19 cellular contexts compared by ENCODE assay signal in the genomic region with DNA sequence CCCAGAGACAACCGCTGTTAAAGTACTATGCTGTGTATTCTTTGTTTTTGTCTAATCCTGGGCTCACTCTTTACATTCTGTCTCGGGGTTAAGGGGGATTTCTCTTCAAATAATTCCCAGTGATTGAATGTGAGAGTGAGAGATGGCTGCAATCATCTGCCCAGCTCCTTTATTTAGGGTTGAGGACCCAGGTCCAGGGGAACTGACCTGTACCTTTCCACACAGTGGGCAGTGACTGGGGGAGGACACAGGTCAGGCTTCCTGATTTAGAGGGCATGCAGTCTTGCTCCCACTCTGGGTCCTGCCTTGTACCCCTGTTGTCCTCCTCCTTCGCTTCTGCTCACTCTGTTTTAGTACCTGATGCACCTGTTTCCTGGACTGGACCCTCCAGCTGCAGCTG. TPM values are rescaled to one million over a fixed set of nuclear protein-coding genes. Genes with fewer than 3 reads are reported as not detected.
DNase-seq lines count a peak whose midpoint lies in the region; ATAC-seq, FAIRE-seq and TF ChIP-seq lines count a peak whose summit lies in the region.
"Had no signal": no experiment of that assay in that cellular context is flagged by ENCODE, and none has a peak within 500 bp of the region (broad histone marks: within the 10 kb centered on the region; RNA-seq: fewer than 3 reads in every experiment).

No MANE protein-coding gene starts in this region.

- H3F3A ChIP-seq in GM23338 (replicated peaks; ENCODE audit: low read depth) = peaks cover 28% of the 10 kb centered on the region

- DNase-seq in GM23338 (ENCODE audit: low spot score) = no peak
- no peak for DNase-seq in dorsolateral prefrontal cortex
- DNase-seq in substantia nigra (lab: John Stamatoyannopoulos, UW) = no peak
- no peak for DNase-seq in left lung
- no peak for DNase-seq in 8988T
- no peak for DNase-seq in kidney
- DNase-seq: ACHN; BE2C; Caco-2; CD4-positive, CD25-positive, alpha-beta regulatory T cell; CD8-positive, alpha-beta memory T cell; GOT3; H7 had no signal

- no peak overlapping the region for H2AFZ ChIP-seq in GM23338

- H3K9me2 ChIP-seq in GM23338 (ENCODE audit: insufficient read depth) = no peaks in the 10 kb centered on the region

- H3K4me3 Mint-ChIP-seq in GM23338 = no peak overlapping the region
- H3K4me3 Mint-ChIP-seq: CD4-positive, CD25-positive, alpha-beta regulatory T cell; CD8-positive, alpha-beta memory T cell had no signal

- H3K27ac Mint-ChIP-seq in GM23338 = peak overlapping the region; percentile 47; the same call in 1 of the 2 replicates
- H3K27ac Mint-ChIP-seq: CD4-positive, CD25-positive, alpha-beta regulatory T cell had no signal

- H3K4me3 ChIP-seq in GM23338 (no peak overlapping the region), dorsolateral prefrontal cortex (no peak overlapping the region), left lung (no peak overlapping the region), kidney (ENCODE audit: low read length in 2 of 2) (no peak overlapping the region)

- H4K20me1 ChIP-seq in GM23338 (replicated peaks; ENCODE audit: insufficient read depth) = peaks cover 79% of the 10 kb centered on the region

- peaks cover 10% of the 10 kb centered on the region for H3K27me3 Mint-ChIP-seq in GM23338 (ENCODE audit: insufficient read depth, low read depth, poor library complexity)
- H3K27me3 Mint-ChIP-seq: CD4-positive, CD25-positive, alpha-beta regulatory T cell had no signal

- H3K27me3 ChIP-seq in GM23338 (ENCODE audit: insufficient read depth) (no peaks in the 10 kb centered on the region), dorsolateral prefrontal cortex (no peaks in the 10 kb centered on the region), left lung (no peaks in the 10 kb centered on the region)
- H3K27me3 ChIP-seq: BE2C had no signal

- H3K36me3 ChIP-seq in GM23338 (ENCODE audit: insufficient read depth) = peaks cover 88% of the 10 kb centered on the region
- peaks cover 0 to 19% of the 10 kb centered on the region in 2 donors for H3K36me3 ChIP-seq in left lung
- H3K36me3 ChIP-seq in kidney (ENCODE audit: control insufficient read depth in 1 of 2, insufficient read depth in 2 of 2, low read length in 2 of 2) = no peaks in the 10 kb centered on the region

- intact Hi-C loops in dorsolateral prefrontal cortex (cut with DNase I) (no loop called here), left lung (cut with DNase I) (no loop called here), kidney (cut with DNase I) (no loop called here)

- peaks cover 98% of the 10 kb centered on the region for H3K36me3 Mint-ChIP-seq in GM23338 (ENCODE audit: low read depth)
- H3K36me3 Mint-ChIP-seq: CD4-positive, CD25-positive, alpha-beta regulatory T cell had no signal

- no peak overlapping the region for H3K9ac ChIP-seq in kidney (ENCODE audit: low read length in 2 of 2)

- H3K4me1 Mint-ChIP-seq in GM23338 = peaks cover 8% of the 10 kb centered on the region; the same call in 2 of the 3 replicates
- H3K4me1 Mint-ChIP-seq: CD4-positive, CD25-positive, alpha-beta regulatory T cell; CD8-positive, alpha-beta memory T cell had no signal

- no peaks in the 10 kb centered on the region for H3K9me3 Mint-ChIP-seq in GM23338
- H3K9me3 Mint-ChIP-seq: CD4-positive, CD25-positive, alpha-beta regulatory T cell; CD8-positive, alpha-beta memory T cell had no signal

- H3K4me1 ChIP-seq in GM23338 (ENCODE audit: insufficient read depth) (no peaks in the 10 kb centered on the region), left lung (no peaks in the 10 kb centered on the region), kidney (ENCODE audit: control insufficient read depth in 1 of 2, insufficient read depth in 1 of 2, low read depth in 1 of 2, low read length in 2 of 2) (peaks cover 0 to 6% of the 10 kb centered on the region in 2 donors)
- H3K4me1 ChIP-seq: BE2C, Caco-2 had no signal

- FAIRE-seq in kidney (lab: Jason Lieb, UNC) = no peak
- FAIRE-seq: A204.1, D721Med, G401.6, GM12892, GM18507 had no signal

- TF ChIP-seq CTCF in GM23338 (conservative IDR thresholded peaks at IDR 0.05; ENCODE audit: low read depth in 2 of 2) (no peak), dorsolateral prefrontal cortex (IDR thresholded peaks at IDR 0.05 in 54 of 56, conservative IDR thresholded peaks at IDR 0.05 in 2 of 56; ENCODE audit: low read depth in 1 of 56, partially characterized antibody in 56 of 56) (no peak), left lung (IDR thresholded peaks at IDR 0.05) (no peak), kidney (IDR thresholded peaks at IDR 0.05; ENCODE audit: borderline replicate concordance, extremely low read depth, insufficient read depth) (no peak)

- ATAC-seq in GM23338 (no peak), left lung (no peak)

- peaks cover 51% of the 10 kb centered on the region for H3K79me2 ChIP-seq in GM23338 (replicated peaks; ENCODE audit: insufficient read depth)

- no peak overlapping the region for H3K27ac ChIP-seq in GM23338 (ENCODE audit: low read depth)
- H3K27ac ChIP-seq in dorsolateral prefrontal cortex = peak overlapping the region in 57 of 59 donors; percentile 45 to 99 (median 93)
- H3K27ac ChIP-seq in substantia nigra (ENCODE audit: low read depth, low read length, poor library complexity, severe bottlenecking) = peak overlapping the region; percentile 96
- H3K27ac ChIP-seq in left lung = no peak overlapping the region
- no peak overlapping the region for H3K27ac ChIP-seq in kidney (ENCODE audit: low read depth in 2 of 2, low read length in 2 of 2)

- H3K9me3 ChIP-seq in left lung (no peaks in the 10 kb centered on the region), kidney (ENCODE audit: control insufficient read depth in 1 of 2, low read length in 2 of 2) (no peaks in the 10 kb centered on the region)
- H3K9me3 ChIP-seq: BE2C, Caco-2 had no signal

- H3K4me2 ChIP-seq in GM23338 = no peak overlapping the region

TF ChIP-seq in GM23338, 12 proteins besides CTCF, POLR2A, EP300 and RAD21:
- TF ChIP-seq JUNB (IDR thresholded peaks at IDR 0.05; ENCODE audit: unreplicated experiment) (no peak), STAT1 (IDR thresholded peaks at IDR 0.05; ENCODE audit: unreplicated experiment) (no peak), POLR2AphosphoS5 (IDR thresholded peaks at IDR 0.05; ENCODE audit: low read depth) (0 out of 2 replicates have a peak, but pooled peaks have one; percentile 10), ZNF331 (CRISPR knock-in tag; IDR thresholded peaks at IDR 0.05; ENCODE audit: low read depth) (no peak)

TF ChIP-seq in PFSK-1, 5 proteins besides CTCF, POLR2A, EP300 and RAD21:
- TF ChIP-seq FOXP2 (optimal IDR thresholded peaks at IDR 0.05; ENCODE audit: borderline replicate concordance, extremely low read depth, extremely low read length, insufficient read depth) = no peak
- 0 out of 2 replicates have a peak, but pooled peaks have one; percentile 19 for TF ChIP-seq POLR2AphosphoS5 (IDR thresholded peaks at IDR 0.05; ENCODE audit: low read depth, low read length)

RNA-seq across cellular contexts. Expression of gene PHGDH, which starts 22.0 kb away (rescaled TPM):
- total RNA-seq in GM23338 (2014; rRNA removed; shearing (Covaris generic)) = 816 and 885 TPM in 2 replicates
- polyA plus RNA-seq in GM23338 (2016; fragmentation: Nextera tagmentation; extraction: Ambion mirVana) = 612 and 652 TPM in 2 replicates
- 846 TPM for polyA plus RNA-seq in PFSK-1 (2012; ENCODE audit: insufficient read length, low read depth)
- 100 to 1,000 TPM in 93 of 120 experiments, 10 to 100 TPM in 27; 57.0 to 255 (median 124) TPM for total RNA-seq in dorsolateral prefrontal cortex
- total RNA-seq in left lung = 10 to 100 TPM; 31.9 to 98.3 TPM
- total RNA-seq in kidney = 71.9 TPM
- polyA plus RNA-seq in kidney (ENCODE audit: insufficient read depth, low read depth, low replicate concordance) = 126 TPM

RNA-seq across cellular contexts. Expression of gene HMGCS2, which starts 35.0 kb away (rescaled TPM):
- total RNA-seq in GM23338 (2014; rRNA removed; shearing (Covaris generic)) = not detected in 2 replicates
- not detected in 2 replicates for polyA plus RNA-seq in GM23338 (2016; fragmentation: Nextera tagmentation; extraction: Ambion mirVana)
- not detected for polyA plus RNA-seq in PFSK-1 (2012; ENCODE audit: insufficient read length, low read depth)
- 1 to 10 TPM in 1 of 120 experiments, not detected in 119; 1.1 TPM for total RNA-seq in dorsolateral prefrontal cortex
- under 1 TPM in 1 of 2 donors, not detected in 1; 0.26 TPM for total RNA-seq in left lung
- total RNA-seq in kidney = 3.9 TPM
- 163 TPM for polyA plus RNA-seq in kidney (ENCODE audit: insufficient read depth, low read depth, low replicate concordance)
- total RNA-seq: CD4-positive, CD25-positive, alpha-beta regulatory T cell; CD8-positive, alpha-beta memory T cell; H7 had no signal
- polyA plus RNA-seq: CD4-positive, CD25-positive, alpha-beta regulatory T cell; CD8-positive, alpha-beta memory T cell had no signal

Comparison
In these comparisons a context has a peak if more than half of its experiments do, and no peak if none do; other contexts are left out.
1. H3K27ac ChIP-seq: peak in dorsolateral prefrontal cortex (57 of 59) and substantia nigra (single experiment); none in GM23338 (single experiment), left lung (0 of 2) and kidney (0 of 2).